In genomic region chr16:85556456-85557082, GRCh38 we compare ENCODE assay signal across 8 cellular contexts. TPM values are rescaled to one million over a fixed set of nuclear protein-coding genes. Genes with fewer than 3 reads are reported as not detected.
DNase-seq lines count a peak whose midpoint lies in the region; ATAC-seq and TF ChIP-seq lines count a peak whose summit lies in the region.

No MANE protein-coding gene starts in this region.

- H3K4me3 Mint-ChIP-seq in stimulated activated naive B cell treated with anti-CD40 and anti-IgM and Interleukin-4, amounts not matched to agents 10 μg/mL and 1 μg/mL and 100 μg/mL, for 72 hours, result peak overlapping the region; percentile 84 to 88

- H3K9me3 ChIP-seq in liver (ENCODE audit: control insufficient read depth in 4 of 4, low read length in 3 of 4), result no peaks in the 10 kb centered on the region

- TF ChIP-seq CTCF in GM12875 (IDR thresholded peaks at IDR 0.05; ENCODE audit: borderline replicate concordance, insufficient read depth, low read depth, low read length), result no peak
- TF ChIP-seq CTCF in VCaP (conservative IDR thresholded peaks at IDR 0.05), result no peak
- no peak for TF ChIP-seq CTCF in liver (IDR thresholded peaks at IDR 0.05; ENCODE audit: low read depth, low read length, missing input control)

- H3K4me1 ChIP-seq in liver (ENCODE audit: control insufficient read depth in 4 of 4, insufficient read depth in 4 of 4, low read length in 3 of 4), result peaks cover 17 to 58% (median 46%) of the 10 kb centered on the region in 4 donors

- H3K27ac ChIP-seq in VCaP (peak overlapping the region; percentile 79), caudate nucleus (ENCODE audit: low read depth, low read length) (peak overlapping the region; percentile 36), liver (ENCODE audit: low read depth in 1 of 2, low read length in 2 of 2) (peak overlapping the region; percentile 97 to 99)

- WGBS in liver, result under 1% methylated on average over 65 of the region's 65 CpGs

- DNase-seq in KBM-7, result peak; percentile 78
- DNase-seq in caudate nucleus (lab: John Stamatoyannopoulos, UW), result peak in 13 of 61 donors; percentile 14 to 55 (median 29)
- no peak for DNase-seq in stimulated activated naive B cell treated with anti-CD40 and anti-IgM and Interleukin-4, amounts not matched to agents 10 μg/mL and 1 μg/mL and 100 μg/mL, for 72 hours

- peaks cover 30 to 59% of the 10 kb centered on the region in 2 donors for H3K4me1 Mint-ChIP-seq in stimulated activated naive B cell treated with anti-CD40 and anti-IgM and Interleukin-4, amounts not matched to agents 10 μg/mL and 1 μg/mL and 100 μg/mL, for 72 hours

- peak overlapping the region; percentile 61 to 96 for H3K9ac ChIP-seq in liver (ENCODE audit: low read depth in 1 of 2, low read length in 2 of 2)

- no peaks in the 10 kb centered on the region for H3K27me3 Mint-ChIP-seq in stimulated activated naive B cell treated with anti-CD40 and anti-IgM and Interleukin-4, amounts not matched to agents 10 μg/mL and 1 μg/mL and 100 μg/mL, for 72 hours

- no peak for TF ChIP-seq RAD21 in liver (IDR thresholded peaks at IDR 0.05)

- no peaks in the 10 kb centered on the region for H3K27me3 ChIP-seq in liver (ENCODE audit: control insufficient read depth in 4 of 4, insufficient read depth in 4 of 4, low read length in 3 of 4)

- in situ Hi-C loops in KBM-7 (cut with MboI; ENCODE audit: low pct_unique_long_range_greater_than_20kb, low sequenced_read_pairs), result no loop called here

- no peaks in the 10 kb centered on the region for H3K36me3 ChIP-seq in liver (ENCODE audit: control insufficient read depth in 4 of 4, insufficient read depth in 3 of 4, low read depth in 1 of 4, low read length in 3 of 4)

- peaks cover 0 to 9% of the 10 kb centered on the region in 2 donors for H3K36me3 Mint-ChIP-seq in stimulated activated naive B cell treated with anti-CD40 and anti-IgM and Interleukin-4, amounts not matched to agents 10 μg/mL and 1 μg/mL and 100 μg/mL, for 72 hours

- peak; percentile 39 to 40 for ATAC-seq in stimulated activated naive B cell treated with anti-CD40 and anti-IgM and Interleukin-4, amounts not matched to agents 10 μg/mL and 1 μg/mL and 100 μg/mL, for 72 hours (replicated peaks)
- ATAC-seq in GM21619 (IDR thresholded peaks at IDR 0.05; ENCODE audit: unreplicated experiment), result no peak
- ATAC-seq in esophagus mucosa, result no peak

- peak overlapping the region; percentile 86 for H3K4me3 ChIP-seq in GM12875 (ENCODE audit: low read depth, low read length)
- H3K4me3 ChIP-seq in liver (ENCODE audit: low read depth in 1 of 3, low read length in 3 of 3), result peak overlapping the region; percentile 69 to 95 (median 79)

- H3K9me3 Mint-ChIP-seq in stimulated activated naive B cell treated with anti-CD40 and anti-IgM and Interleukin-4, amounts not matched to agents 10 μg/mL and 1 μg/mL and 100 μg/mL, for 72 hours, result no peaks in the 10 kb centered on the region

- peak overlapping the region; percentile 77 for H3K27ac Mint-ChIP-seq in stimulated activated naive B cell treated with anti-CD40 and anti-IgM and Interleukin-4, amounts not matched to agents 10 μg/mL and 1 μg/mL and 100 μg/mL, for 72 hours

TF ChIP-seq in liver, 16 proteins besides CTCF, POLR2A, EP300 and RAD21:
- no peak for TF ChIP-seq YY1 (IDR thresholded peaks at IDR 0.05)
- TF ChIP-seq ZBTB33 (IDR thresholded peaks at IDR 0.05), result no peak

RNA-seq across cellular contexts. Expression of gene GSE1, which starts 56.6 kb away (rescaled TPM):
- total RNA-seq in liver (10 to 100 TPM; 35.9 to 37.7 TPM), esophagus mucosa (23.9 TPM)
- 10 to 100 TPM in 1 of 2 donors, 1 to 10 TPM in 1; 9.9 to 14.4 TPM for polyA plus RNA-seq in liver

Comparison
In these comparisons a context has a peak if more than half of its experiments do, and no peak if none do; other contexts are left out.
1. H3K27ac ChIP-seq: peak in every context shown above with its lines; median percentile 98 in liver; 79 in VCaP; 36 in caudate nucleus.
2. ATAC-seq: peak in stimulated activated naive B cell treated with anti-CD40 and anti-IgM and Interleukin-4, amounts not matched to agents 10 μg/mL and 1 μg/mL and 100 μg/mL, for 72 hours (2 of 2); none in GM21619 (single experiment) and esophagus mucosa (single experiment).